In the genomic region with DNA sequence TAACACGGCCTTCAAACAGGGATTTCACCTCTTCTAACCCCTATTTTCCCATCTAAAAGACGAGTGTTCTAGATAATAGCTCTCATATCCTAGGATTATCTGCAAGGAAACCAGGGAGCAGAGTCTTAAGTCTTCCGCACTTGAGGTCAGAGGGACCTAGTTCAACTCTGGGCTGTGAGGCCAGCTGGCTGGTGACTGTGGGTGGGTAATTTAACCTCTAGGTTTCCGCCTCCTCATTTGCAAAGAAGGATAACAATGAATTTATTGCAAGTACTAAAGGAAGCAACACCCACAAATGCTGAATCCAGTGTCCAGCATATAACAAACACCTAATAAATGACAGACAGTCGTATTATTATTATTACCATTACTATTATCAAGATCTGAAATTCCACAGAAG, we compare ENCODE assay signal across 19 cellular contexts.
"Had no signal": no experiment of that assay in that cellular context is flagged by ENCODE, and none has a peak within 500 bp of the region (broad histone marks: within the 10 kb centered on the region; RNA-seq: fewer than 3 reads in every experiment).

No MANE protein-coding gene starts in this region.

- H3K4me3 ChIP-seq: adrenal gland, ascending aorta, esophagus squamous epithelium, gastroesophageal sphincter, lung, neural progenitor cell, spleen, thoracic aorta, upper lobe of left lung had no signal

- H3K27me3 ChIP-seq: adrenal gland, ascending aorta, esophagus squamous epithelium, gastroesophageal sphincter, neural progenitor cell, spleen, upper lobe of left lung had no signal

- FAIRE-seq: keratinocyte had no signal

- H3K4me1 ChIP-seq: ascending aorta had no signal

- H3K9me3 ChIP-seq: adrenal gland, ascending aorta, esophagus squamous epithelium, gastroesophageal sphincter, thoracic aorta, upper lobe of left lung had no signal

- H3K27ac ChIP-seq: ascending aorta, esophagus squamous epithelium, gastroesophageal sphincter, neural progenitor cell, spleen, thoracic aorta, upper lobe of left lung had no signal

- H3K36me3 ChIP-seq: adrenal gland, ascending aorta, esophagus squamous epithelium, gastroesophageal sphincter, neural progenitor cell, spleen, thoracic aorta, upper lobe of left lung had no signal

- H3K9ac ChIP-seq: neural progenitor cell had no signal

- DNase-seq: activated CD8-positive, alpha-beta memory T cell treated with anti-CD3 and anti-CD28 coated beads, Interleukin-2, amount 50 U/mL, for 4 hours; activated T-cell treated with anti-CD3 and anti-CD28 coated beads, Interleukin-2, amount 50 U/mL, for 24 hours; adrenal gland; central memory CD4-positive, alpha-beta T cell; effector memory CD8-positive, alpha-beta T cell; esophagus squamous epithelium; head of caudate nucleus; naive B cell; spleen; stimulated activated CD4-positive, alpha-beta T cell treated with anti-CD3 and anti-CD28 coated beads, Interleukin-4, amount 100 ng/mL, for 1 hour; stimulated activated naive CD4-positive, alpha-beta T cell treated with Interleukin-2 at 50 U/mL for 16 hours; T-cell; upper lobe of left lung had no signal
